Comparison of ENCODE assay signal across 16 cellular contexts in the genomic region with DNA sequence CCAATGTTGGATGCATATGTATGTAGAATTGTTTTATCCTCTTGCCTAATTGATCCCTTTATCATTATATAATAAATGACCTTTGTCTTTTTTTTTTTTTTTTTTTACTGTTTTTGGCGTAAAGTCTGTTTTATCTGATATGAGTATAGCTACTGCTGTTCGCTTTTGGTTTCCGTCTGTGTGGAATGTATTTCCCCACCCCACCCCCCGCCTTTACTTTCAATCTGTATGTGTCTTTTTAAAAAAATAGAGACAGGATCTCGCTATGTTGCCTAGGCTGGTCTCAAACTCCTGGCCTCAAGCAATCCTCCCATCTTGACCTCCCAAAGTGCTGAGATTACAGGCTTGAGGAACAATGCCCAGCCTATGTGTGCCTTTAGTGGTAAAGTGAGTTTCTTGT. TPM values are rescaled to one million over a fixed set of nuclear protein-coding genes. Genes with fewer than 3 reads are reported as not detected.
DNase-seq lines count a peak whose midpoint lies in the region; ATAC-seq and TF ChIP-seq lines count a peak whose summit lies in the region.
"Had no signal": no experiment of that assay in that cellular context is flagged by ENCODE, and none has a peak within 500 bp of the region (broad histone marks: within the 10 kb centered on the region; RNA-seq: fewer than 3 reads in every experiment).

No MANE protein-coding gene starts in this region.

- H3K27me3 ChIP-seq in smooth muscle cell (ENCODE audit: low read depth): no peaks in the 10 kb centered on the region
- H3K27me3 ChIP-seq in naive thymus-derived CD4-positive, alpha-beta T cell (ENCODE audit: control insufficient read depth in 2 of 2, insufficient read depth in 2 of 2, low read length in 2 of 2): no peaks in the 10 kb centered on the region
- H3K27me3 ChIP-seq: BE2C, brain microvascular endothelial cell, vagina had no signal

- H3K4me1 ChIP-seq in smooth muscle cell (ENCODE audit: low read depth): no peaks in the 10 kb centered on the region
- no peaks in the 10 kb centered on the region for H3K4me1 ChIP-seq in naive thymus-derived CD4-positive, alpha-beta T cell (ENCODE audit: control insufficient read depth in 2 of 2, insufficient read depth in 2 of 2, low read length in 2 of 2)
- H3K4me1 ChIP-seq: BE2C, stomach, vagina had no signal

- H3K4me3 Mint-ChIP-seq in activated naive CD8-positive, alpha-beta T cell: peak overlapping the region; percentile 30
- peak overlapping the region in 1 of 10 donors; percentile 62 for H3K4me3 Mint-ChIP-seq in naive thymus-derived CD4-positive, alpha-beta T cell

- peaks cover 2% of the 10 kb centered on the region for H3K36me3 ChIP-seq in smooth muscle cell (ENCODE audit: low read depth)
- H3K36me3 ChIP-seq in naive thymus-derived CD4-positive, alpha-beta T cell (ENCODE audit: control insufficient read depth in 2 of 3, insufficient read depth in 3 of 3, low read length in 3 of 3): no peaks in the 10 kb centered on the region
- H3K36me3 ChIP-seq: BE2C, brain microvascular endothelial cell, neutrophil, stomach, vagina had no signal

- 86% methylated on average over 5 of the region's 5 CpGs for WGBS in smooth muscle cell (ENCODE audit: low lambda C conversion rate)

- TF ChIP-seq CTCF in GM10248 (IDR thresholded peaks at IDR 0.05; ENCODE audit: control extremely low read depth, extremely low read depth, low read depth, missing control alignments): no peak
- TF ChIP-seq CTCF in smooth muscle cell (IDR thresholded peaks at IDR 0.05; ENCODE audit: borderline replicate concordance, insufficient read depth, poor library complexity, severe bottlenecking): no peak

- DNase-seq in GM10248 (ENCODE audit: extremely low spot score) (peak; percentile 48), smooth muscle cell (lab: John Stamatoyannopoulos, UW; ENCODE audit: unreplicated experiment) (no peak)
- DNase-seq in naive thymus-derived CD4-positive, alpha-beta T cell: no peak
- DNase-seq: BE2C, brain microvascular endothelial cell, dermis blood vessel endothelial cell, NCI-H187, NCI-H446 treated with DMSO at 0.1 percent for 48 hours, right cardiac atrium, stomach had no signal

- peak overlapping the region; percentile 42 for H3K27ac Mint-ChIP-seq in activated naive CD8-positive, alpha-beta T cell
- peak overlapping the region in 1 of 9 donors; percentile 82 for H3K27ac Mint-ChIP-seq in naive thymus-derived CD4-positive, alpha-beta T cell

- H3F3A ChIP-seq in smooth muscle cell (ENCODE audit: low read depth): no peaks in the 10 kb centered on the region

- peaks cover 90% of the 10 kb centered on the region for H4K20me1 ChIP-seq in smooth muscle cell (ENCODE audit: low read depth)

- intact Hi-C loops in naive thymus-derived CD4-positive, alpha-beta T cell (cut with micrococcal nuclease): loop anchor here in 1 of 2 donors (1.0 to 5.0 kb wide), 2 partner anchors 44 to 59 kb away; no protein-coding TSS in a partner anchor

- H3K36me3 Mint-ChIP-seq in activated naive CD8-positive, alpha-beta T cell: no peaks in the 10 kb centered on the region
- H3K36me3 Mint-ChIP-seq in naive thymus-derived CD4-positive, alpha-beta T cell: peaks cover 0 to 18% (median 0%) of the 10 kb centered on the region in 5 donors

- peak; percentile 66 for ATAC-seq in GM18511 (IDR thresholded peaks at IDR 0.05; ENCODE audit: unreplicated experiment)
- peak; percentile 42 for ATAC-seq in HG03432 (IDR thresholded peaks at IDR 0.05; ENCODE audit: unreplicated experiment)
- no peak for ATAC-seq in HG02798 (IDR thresholded peaks at IDR 0.05; ENCODE audit: poor library complexity, unreplicated experiment)
- ATAC-seq in naive thymus-derived CD4-positive, alpha-beta T cell: no peak
- ATAC-seq: right cardiac atrium had no signal

- H3K27ac ChIP-seq in smooth muscle cell (ENCODE audit: low read depth): no peak overlapping the region
- H3K27ac ChIP-seq in naive thymus-derived CD4-positive, alpha-beta T cell (ENCODE audit: low read depth, low read length): no peak overlapping the region
- H3K27ac ChIP-seq: brain microvascular endothelial cell, neutrophil, stomach, vagina had no signal

- POLR2A ChIA-PET in GM10248 (lab: Yijun Ruan, JAX): interaction anchor here (0.8 kb wide), 1 partner anchor 11 kb away, joined by 3 read pairs; no protein-coding TSS in a partner anchor
- POLR2A ChIA-PET in naive thymus-derived CD4-positive, alpha-beta T cell (lab: Charles Lee): no interaction called here

- peaks cover 80% of the 10 kb centered on the region for H3K79me2 ChIP-seq in smooth muscle cell (ENCODE audit: low read depth)

- peaks cover 28% of the 10 kb centered on the region for H3K4me1 Mint-ChIP-seq in activated naive CD8-positive, alpha-beta T cell (ENCODE audit: low read depth)
- peaks cover 0 to 66% (median 0%) of the 10 kb centered on the region in 7 donors for H3K4me1 Mint-ChIP-seq in naive thymus-derived CD4-positive, alpha-beta T cell

- no peaks in the 10 kb centered on the region for H3K9me3 ChIP-seq in smooth muscle cell (replicated peaks; ENCODE audit: low read depth)
- no peaks in the 10 kb centered on the region for H3K9me3 ChIP-seq in naive thymus-derived CD4-positive, alpha-beta T cell (ENCODE audit: control insufficient read depth in 2 of 3, low read length in 3 of 3)
- H3K9me3 ChIP-seq: BE2C, neutrophil, stomach, vagina had no signal

- H3K9me3 Mint-ChIP-seq in activated naive CD8-positive, alpha-beta T cell (ENCODE audit: low read depth): no peaks in the 10 kb centered on the region
- no peaks in the 10 kb centered on the region for H3K9me3 Mint-ChIP-seq in naive thymus-derived CD4-positive, alpha-beta T cell

- peaks cover 1% of the 10 kb centered on the region for H3K27me3 Mint-ChIP-seq in activated naive CD8-positive, alpha-beta T cell
- peaks cover 0 to 16% (median 0%) of the 10 kb centered on the region in 5 donors for H3K27me3 Mint-ChIP-seq in naive thymus-derived CD4-positive, alpha-beta T cell

- H3K4me2 ChIP-seq in smooth muscle cell: no peak overlapping the region

- CTCF ChIA-PET in GM10248 (lab: Yijun Ruan, JAX): interaction anchor here (3.2 kb wide), 1 partner anchor 11 kb away, joined by 8 read pairs; a partner anchor contains a TSS
- CTCF ChIA-PET in naive thymus-derived CD4-positive, alpha-beta T cell (lab: Charles Lee): no interaction called here

- H3K4me3 ChIP-seq in smooth muscle cell: no peak overlapping the region
- no peak overlapping the region for H3K4me3 ChIP-seq in naive thymus-derived CD4-positive, alpha-beta T cell (ENCODE audit: low read length)
- H3K4me3 ChIP-seq: stomach, vagina had no signal

- no peak overlapping the region for H3K9ac ChIP-seq in smooth muscle cell (ENCODE audit: low read depth)

- H2AFZ ChIP-seq in smooth muscle cell (ENCODE audit: low read depth): no peak overlapping the region

RNA-seq across cellular contexts. Expression of a gene that starts 11.3 kb away (rescaled TPM):
- 14.4 and 23.4 TPM in 2 replicates for total RNA-seq in smooth muscle cell
- 18.2 and 20.8 TPM in 2 replicates for polyA plus RNA-seq in smooth muscle cell
- total RNA-seq in naive thymus-derived CD4-positive, alpha-beta T cell: 10 to 100 TPM in 1 of 5 experiments, 1 to 10 TPM in 2, under 1 TPM in 2; 0.56 to 23.5 (median 1.4) TPM
- 1 to 10 TPM in 1 of 2 donors, not detected in 1; 1.0 TPM for polyA plus RNA-seq in naive thymus-derived CD4-positive, alpha-beta T cell

Comparison
In these comparisons a context has a peak if more than half of its experiments do, and no peak if none do; other contexts are left out.
1. ATAC-seq: peak in GM18511 (single experiment) and HG03432 (single experiment); none in HG02798 (single experiment) and naive thymus-derived CD4-positive, alpha-beta T cell (single experiment).